In the genomic region with DNA sequence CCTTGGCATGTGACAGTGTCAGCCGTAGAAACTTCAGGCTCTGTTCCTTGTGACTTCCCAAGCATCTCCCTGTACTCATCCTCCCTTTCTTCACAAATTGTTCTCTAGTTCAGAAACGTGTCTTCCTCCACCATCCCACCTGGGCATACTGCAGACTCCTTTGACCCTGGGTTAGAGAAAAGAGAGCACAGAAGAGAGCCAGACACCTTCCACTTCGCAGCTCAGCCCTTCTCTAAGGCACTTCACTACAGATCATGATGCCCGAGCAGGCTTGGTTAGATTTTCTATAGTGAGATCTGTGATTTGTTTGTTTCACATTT, we compare ENCODE assay signal across 8 cellular contexts.
DNase-seq lines count a peak whose midpoint lies in the region; ATAC-seq and TF ChIP-seq lines count a peak whose summit lies in the region.

No MANE protein-coding gene starts in this region.

- H3K27me3 Mint-ChIP-seq in glutamatergic neuron (ENCODE audit: unreplicated experiment) = peaks cover 2% of the 10 kb centered on the region

- no peak overlapping the region for H3K4me3 Mint-ChIP-seq in glutamatergic neuron (ENCODE audit: unreplicated experiment)

- DNase-seq in glutamatergic neuron (no peak), HCEC 1CT (no peak), midbrain (lab: John Stamatoyannopoulos, UW) (no peak), HuH-7.5 (ENCODE audit: low spot score) (no peak), NCI-H1092 (lab: John Stamatoyannopoulos, UW) (no peak)

- no peaks in the 10 kb centered on the region for H3K9me3 Mint-ChIP-seq in glutamatergic neuron (ENCODE audit: unreplicated experiment)

- H3K4me1 Mint-ChIP-seq in glutamatergic neuron (ENCODE audit: low read depth, unreplicated experiment) = no peaks in the 10 kb centered on the region

- no peak overlapping the region for H3K27ac Mint-ChIP-seq in glutamatergic neuron (ENCODE audit: unreplicated experiment)

- no peaks in the 10 kb centered on the region for H3K36me3 Mint-ChIP-seq in glutamatergic neuron (ENCODE audit: unreplicated experiment)

- peak; percentile 46 for TF ChIP-seq CTCF in glutamatergic neuron (IDR thresholded peaks at IDR 0.05; ENCODE audit: partially characterized antibody, unreplicated experiment)

- peak; percentile 30 for ATAC-seq in GM18511 (IDR thresholded peaks at IDR 0.05; ENCODE audit: unreplicated experiment)
- peak; percentile 19 for ATAC-seq in GM21515 (IDR thresholded peaks at IDR 0.05; ENCODE audit: unreplicated experiment)
- ATAC-seq in HG03342 (IDR thresholded peaks at IDR 0.05; ENCODE audit: unreplicated experiment) = peak; percentile 18
